In genomic region chr12:117293510-117293909, GRCh38 we compare ENCODE assay signal across 24 cellular contexts.
"Had no signal": no experiment of that assay in that cellular context is flagged by ENCODE, and none has a peak within 500 bp of the region (broad histone marks: within the 10 kb centered on the region; RNA-seq: fewer than 3 reads in every experiment).

No MANE protein-coding gene starts in this region.

- H3K27me3 ChIP-seq: MG63 had no signal

- DNase-seq: Kasumi-1, MG63, MM.1S, MV-4-11, NCI-H1048, NCI-H1092, NCI-H1417 treated with DMSO at 0.1 percent for 48 hours, NCI-H1436, NCI-H1436 treated with DMSO at 0.1 percent for 48 hours, NCI-H146, NCI-H187, NCI-H187 treated with DMSO at 0.1 percent for 48 hours, NCI-H1930, NCI-H2029, NCI-H2029 treated with DMSO at 0.1 percent for 48 hours, NCI-H2081, NCI-H2081 treated with DMSO at 0.1 percent for 48 hours, NCI-H2107, NCI-H226, NCI-H345, NCI-H446, NCI-H446 treated with DMSO at 0.1 percent for 48 hours, NCI-H510A, NCI-H510A treated with DMSO at 0.1 percent for 48 hours had no signal

- H3K36me3 ChIP-seq: MG63 had no signal

- H3K4me3 ChIP-seq: MG63 had no signal

- H3K9me3 ChIP-seq: MG63 had no signal
